Comparison of ENCODE assay signal across 1 cellular context in the genomic region with DNA sequence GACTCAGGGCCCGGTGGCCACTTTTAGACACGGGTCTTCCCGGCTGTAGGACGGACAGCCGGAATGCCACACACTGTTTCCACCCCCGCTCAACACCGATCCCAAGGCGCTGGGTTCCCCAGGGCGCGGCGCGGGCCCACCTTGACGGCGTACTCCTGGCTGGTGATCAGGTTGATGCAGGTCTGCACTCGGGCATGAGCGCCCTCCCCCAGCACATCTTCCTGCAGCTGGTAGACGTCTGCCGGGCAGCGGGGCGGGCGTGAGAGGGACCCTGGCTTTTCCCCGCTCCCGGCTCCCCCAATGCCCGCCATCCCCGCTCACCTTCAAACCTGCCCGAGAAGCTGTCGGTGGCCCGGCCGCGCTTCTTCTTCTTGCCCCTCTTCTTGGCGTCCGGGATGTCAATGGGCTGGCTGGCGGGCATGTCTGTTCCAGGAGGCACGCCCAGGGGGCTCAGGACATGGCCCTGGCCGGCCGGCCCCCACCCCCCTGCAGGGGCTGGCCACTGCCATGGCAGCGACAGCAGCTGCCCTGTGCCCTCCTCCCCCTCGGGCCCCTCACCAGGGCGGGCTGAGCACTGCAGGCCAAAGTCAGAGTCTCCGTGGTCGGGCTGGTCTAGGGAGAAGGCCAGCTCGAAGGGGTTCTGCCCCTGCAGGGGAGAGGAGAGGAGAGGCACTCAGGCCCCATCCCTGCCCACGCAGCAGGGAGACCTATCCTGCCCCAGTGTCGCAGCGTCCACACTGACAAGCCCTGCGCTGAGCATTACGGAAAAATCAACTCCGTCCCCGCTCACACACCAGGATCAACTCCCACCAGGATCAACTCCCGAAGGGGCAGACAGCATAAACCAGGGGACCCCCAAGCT.
TF ChIP-seq lines count a peak whose summit lies in the region.

No MANE protein-coding gene starts in this region.

TF ChIP-seq in K562, 482 proteins besides CTCF, POLR2A, EP300 and RAD21 (continued from another document):
- TF ChIP-seq, protein P1, sequence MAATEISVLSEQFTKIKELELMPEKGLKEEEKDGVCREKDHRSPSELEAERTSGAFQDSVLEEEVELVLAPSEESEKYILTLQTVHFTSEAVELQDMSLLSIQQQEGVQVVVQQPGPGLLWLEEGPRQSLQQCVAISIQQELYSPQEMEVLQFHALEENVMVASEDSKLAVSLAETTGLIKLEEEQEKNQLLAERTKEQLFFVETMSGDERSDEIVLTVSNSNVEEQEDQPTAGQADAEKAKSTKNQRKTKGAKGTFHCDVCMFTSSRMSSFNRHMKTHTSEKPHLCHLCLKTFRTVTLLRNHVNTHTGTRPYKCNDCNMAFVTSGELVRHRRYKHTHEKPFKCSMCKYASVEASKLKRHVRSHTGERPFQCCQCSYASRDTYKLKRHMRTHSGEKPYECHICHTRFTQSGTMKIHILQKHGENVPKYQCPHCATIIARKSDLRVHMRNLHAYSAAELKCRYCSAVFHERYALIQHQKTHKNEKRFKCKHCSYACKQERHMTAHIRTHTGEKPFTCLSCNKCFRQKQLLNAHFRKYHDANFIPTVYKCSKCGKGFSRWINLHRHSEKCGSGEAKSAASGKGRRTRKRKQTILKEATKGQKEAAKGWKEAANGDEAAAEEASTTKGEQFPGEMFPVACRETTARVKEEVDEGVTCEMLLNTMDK (IDR thresholded peaks at IDR 0.05; ENCODE audit: borderline replicate concordance, insufficient read depth, low read depth, low read length, poor library complexity, severe bottlenecking), result no peak
- TF ChIP-seq TFAM (CRISPR knock-in tag; conservative IDR thresholded peaks at IDR 0.05) (no peak), CLOCK (CRISPR knock-in tag; IDR thresholded peaks at IDR 0.05; ENCODE audit: borderline replicate concordance) (no peak), ZZZ3 (IDR thresholded peaks at IDR 0.05) (no peak), ATF3 (IDR thresholded peaks at IDR 0.05) (no peak), ATF3 (CRISPR knock-in tag; conservative IDR thresholded peaks at IDR 0.05) (no peak), ESRRA (IDR thresholded peaks at IDR 0.05; ENCODE audit: borderline replicate concordance, low read depth) (no peak), POLR2G (IDR thresholded peaks at IDR 0.05; ENCODE audit: low read depth, low read length) (peak; percentile 72), JUN (IDR thresholded peaks at IDR 0.05; ENCODE audit: borderline replicate concordance, low read depth, low read length) (no peak), JUN (CRISPR knock-in tag; IDR thresholded peaks at IDR 0.05; ENCODE audit: borderline replicate concordance) (0 out of 2 replicates have a peak, but pooled peaks have one; percentile 53), RHOXF2B (CRISPR knock-in tag; conservative IDR thresholded peaks at IDR 0.05) (no peak), YY1 (IDR thresholded peaks at IDR 0.05; ENCODE audit: borderline replicate concordance in 1 of 3, control insufficient read depth in 1 of 3, extremely low read depth in 1 of 3, insufficient read depth in 3 of 3, insufficient read length in 1 of 3, insufficient replicate concordance in 2 of 3, low read depth in 1 of 3, low read length in 2 of 3) (no peak), IRF2 (CRISPR knock-in tag; IDR thresholded peaks at IDR 0.05) (no peak), ZNF77 (CRISPR knock-in tag; IDR thresholded peaks at IDR 0.05) (no peak), ZNF134 (CRISPR knock-in tag; conservative IDR thresholded peaks at IDR 0.05) (no peak), NCOA4 (IDR thresholded peaks at IDR 0.05; ENCODE audit: partially characterized antibody) (no peak), HES1 (IDR thresholded peaks at IDR 0.05; ENCODE audit: low read depth) (no peak), FIP1L1 (IDR thresholded peaks at IDR 0.05; ENCODE audit: low read depth, low read length, poor library complexity, severe bottlenecking) (peak; percentile 23), ZNF143 (CRISPR knock-in tag; IDR thresholded peaks at IDR 0.05) (no peak), PCBP1 (IDR thresholded peaks at IDR 0.05; ENCODE audit: low read depth, low read length, poor library complexity, severe bottlenecking) (peak; percentile 77), XRCC3 (IDR thresholded peaks at IDR 0.05) (no peak), RBM14 (IDR thresholded peaks at IDR 0.05; ENCODE audit: borderline replicate concordance, insufficient read depth, low read depth, low read length) (0 out of 2 replicates have a peak, but pooled peaks have one; percentile 15)
- TF ChIP-seq, protein P2, sequence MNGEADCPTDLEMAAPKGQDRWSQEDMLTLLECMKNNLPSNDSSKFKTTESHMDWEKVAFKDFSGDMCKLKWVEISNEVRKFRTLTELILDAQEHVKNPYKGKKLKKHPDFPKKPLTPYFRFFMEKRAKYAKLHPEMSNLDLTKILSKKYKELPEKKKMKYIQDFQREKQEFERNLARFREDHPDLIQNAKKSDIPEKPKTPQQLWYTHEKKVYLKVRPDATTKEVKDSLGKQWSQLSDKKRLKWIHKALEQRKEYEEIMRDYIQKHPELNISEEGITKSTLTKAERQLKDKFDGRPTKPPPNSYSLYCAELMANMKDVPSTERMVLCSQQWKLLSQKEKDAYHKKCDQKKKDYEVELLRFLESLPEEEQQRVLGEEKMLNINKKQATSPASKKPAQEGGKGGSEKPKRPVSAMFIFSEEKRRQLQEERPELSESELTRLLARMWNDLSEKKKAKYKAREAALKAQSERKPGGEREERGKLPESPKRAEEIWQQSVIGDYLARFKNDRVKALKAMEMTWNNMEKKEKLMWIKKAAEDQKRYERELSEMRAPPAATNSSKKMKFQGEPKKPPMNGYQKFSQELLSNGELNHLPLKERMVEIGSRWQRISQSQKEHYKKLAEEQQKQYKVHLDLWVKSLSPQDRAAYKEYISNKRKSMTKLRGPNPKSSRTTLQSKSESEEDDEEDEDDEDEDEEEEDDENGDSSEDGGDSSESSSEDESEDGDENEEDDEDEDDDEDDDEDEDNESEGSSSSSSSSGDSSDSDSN (IDR thresholded peaks at IDR 0.05; ENCODE audit: borderline replicate concordance in 1 of 2, low read depth in 2 of 2, low read length in 2 of 2), result no peak
- TF ChIP-seq, protein P3, sequence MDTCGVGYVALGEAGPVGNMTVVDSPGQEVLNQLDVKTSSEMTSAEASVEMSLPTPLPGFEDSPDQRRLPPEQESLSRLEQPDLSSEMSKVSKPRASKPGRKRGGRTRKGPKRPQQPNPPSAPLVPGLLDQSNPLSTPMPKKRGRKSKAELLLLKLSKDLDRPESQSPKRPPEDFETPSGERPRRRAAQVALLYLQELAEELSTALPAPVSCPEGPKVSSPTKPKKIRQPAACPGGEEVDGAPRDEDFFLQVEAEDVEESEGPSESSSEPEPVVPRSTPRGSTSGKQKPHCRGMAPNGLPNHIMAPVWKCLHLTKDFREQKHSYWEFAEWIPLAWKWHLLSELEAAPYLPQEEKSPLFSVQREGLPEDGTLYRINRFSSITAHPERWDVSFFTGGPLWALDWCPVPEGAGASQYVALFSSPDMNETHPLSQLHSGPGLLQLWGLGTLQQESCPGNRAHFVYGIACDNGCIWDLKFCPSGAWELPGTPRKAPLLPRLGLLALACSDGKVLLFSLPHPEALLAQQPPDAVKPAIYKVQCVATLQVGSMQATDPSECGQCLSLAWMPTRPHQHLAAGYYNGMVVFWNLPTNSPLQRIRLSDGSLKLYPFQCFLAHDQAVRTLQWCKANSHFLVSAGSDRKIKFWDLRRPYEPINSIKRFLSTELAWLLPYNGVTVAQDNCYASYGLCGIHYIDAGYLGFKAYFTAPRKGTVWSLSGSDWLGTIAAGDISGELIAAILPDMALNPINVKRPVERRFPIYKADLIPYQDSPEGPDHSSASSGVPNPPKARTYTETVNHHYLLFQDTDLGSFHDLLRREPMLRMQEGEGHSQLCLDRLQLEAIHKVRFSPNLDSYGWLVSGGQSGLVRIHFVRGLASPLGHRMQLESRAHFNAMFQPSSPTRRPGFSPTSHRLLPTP (IDR thresholded peaks at IDR 0.05; ENCODE audit: borderline replicate concordance, extremely low read depth, insufficient read length), result no peak
